8 cellular contexts compared by ENCODE assay signal in the genomic region with DNA sequence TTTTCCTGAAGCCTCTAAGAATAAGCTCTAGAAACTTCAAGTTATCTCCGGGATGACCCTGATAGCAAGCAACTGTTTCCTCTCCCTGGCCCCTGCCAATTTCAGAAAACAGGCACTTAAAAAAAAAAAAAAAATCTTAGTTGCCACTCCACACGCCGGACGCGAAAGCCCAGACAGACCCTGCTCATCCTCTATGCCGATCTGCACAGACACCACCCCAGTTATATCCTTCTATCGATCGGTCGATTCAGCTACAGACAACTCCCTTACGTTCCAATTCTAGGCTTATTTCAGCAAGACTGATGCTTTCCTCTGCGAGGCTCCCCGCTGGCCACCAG. TPM values are rescaled to one million over a fixed set of nuclear protein-coding genes. Genes with fewer than 3 reads are reported as not detected.
A peak's percentile ranks its signal among the peaks of the same experiment; 100 is the strongest.
DNase-seq lines count a peak whose midpoint lies in the region; ATAC-seq, FAIRE-seq and TF ChIP-seq lines count a peak whose summit lies in the region.

No MANE protein-coding gene starts in this region.

- ATAC-seq in GM21360 (IDR thresholded peaks at IDR 0.05; ENCODE audit: unreplicated experiment), result no peak

- peaks cover 14% of the 10 kb centered on the region for H3K4me1 ChIP-seq in iPS-20b (ENCODE audit: insufficient read depth, low read length)

- no peaks in the 10 kb centered on the region; the same call in 1 of the 2 replicates for H3K9me3 ChIP-seq in iPS-20b (ENCODE audit: insufficient read depth, low read depth, low read length)

- peak overlapping the region; percentile 98 for H3K4me3 ChIP-seq in iPS-20b (ENCODE audit: low read length)

- H3K9ac ChIP-seq in iPS-20b (ENCODE audit: low read depth, low read length), result peak overlapping the region; percentile 100

- TF ChIP-seq POLR2A in H54 (IDR thresholded peaks at IDR 0.05; ENCODE audit: low read depth, low read length), result no peak

- no peaks in the 10 kb centered on the region for H3K27me3 ChIP-seq in iPS-20b (ENCODE audit: insufficient read depth, low read length)

- H3K27ac ChIP-seq in adipose tissue (ENCODE audit: low read depth, low read length), result peak overlapping the region; percentile 88
- H3K27ac ChIP-seq in iPS-20b (ENCODE audit: low read length), result peak overlapping the region; percentile 90
- H3K27ac ChIP-seq in temporal lobe (ENCODE audit: low read depth, low read length), result peak overlapping the region; percentile 91

- H3K36me3 ChIP-seq in iPS-20b (ENCODE audit: insufficient read depth, low read depth, low read length), result peaks cover 22% of the 10 kb centered on the region

- 0 to 1% (median 1%) methylated on average over 12 of the region's 12 CpGs for WGBS in adipose tissue, 3 donors

- DNase-seq in NCI-H2196 treated with DMSO at 0.1 percent for 48 hours (lab: John Stamatoyannopoulos, UW; ENCODE audit: unreplicated experiment), result peak; percentile 24
- DNase-seq in NCI-H2196 (lab: John Stamatoyannopoulos, UW; ENCODE audit: unreplicated experiment), result no peak
- no peak for DNase-seq in H54 (ENCODE audit: insufficient read length, low spot score)
- no peak for DNase-seq in HCEC 1CT

- FAIRE-seq in H54 (lab: Jason Lieb, UNC), result no peak

RNA-seq across cellular contexts. Expression of a gene that starts 1.6 kb away (rescaled TPM):
- 10 to 100 TPM in 2 of 3 donors, 1 to 10 TPM in 1; 6.0 to 33.2 (median 12.9) TPM for polyA plus RNA-seq in adipose tissue
- total RNA-seq in temporal lobe, result 17.0 TPM

RNA-seq across cellular contexts. Expression of a gene that starts 23.3 kb away (rescaled TPM):
- under 1 TPM in 1 of 3 donors, not detected in 2; 0.03 TPM for polyA plus RNA-seq in adipose tissue
- 1.7 TPM for total RNA-seq in temporal lobe

RNA-seq across cellular contexts. Expression of a gene that starts 34.5 kb away (rescaled TPM):
- polyA plus RNA-seq in adipose tissue, result 100 to 1,000 TPM in 2 of 3 donors, 10 to 100 TPM in 1; 81.4 to 126 (median 106) TPM
- total RNA-seq in temporal lobe, result 44.0 TPM

RNA-seq across cellular contexts. Expression of a gene that starts 38.3 kb away (rescaled TPM):
- polyA plus RNA-seq in adipose tissue, result 10 to 100 TPM in 2 of 3 donors, 1 to 10 TPM in 1; 2.2 to 50.5 (median 17.8) TPM
- 4.7 TPM for total RNA-seq in temporal lobe

RNA-seq across cellular contexts. Expression of a gene that starts 48.1 kb away (rescaled TPM):
- polyA plus RNA-seq in adipose tissue, result 1 to 10 TPM; 1.8 to 2.2 (median 1.8) TPM
- 1.7 TPM for total RNA-seq in temporal lobe
